Comparison of ENCODE assay signal across 20 cellular contexts in genomic region chr19:7788933-7789323, GRCh38. TPM values are rescaled to one million over a fixed set of nuclear protein-coding genes. Genes with fewer than 3 reads are reported as not detected.
DNase-seq lines count a peak whose midpoint lies in the region; ATAC-seq, FAIRE-seq and TF ChIP-seq lines count a peak whose summit lies in the region.
"Had no signal": no experiment of that assay in that cellular context is flagged by ENCODE, and none has a peak within 500 bp of the region (broad histone marks: within the 10 kb centered on the region; RNA-seq: fewer than 3 reads in every experiment).

No MANE protein-coding gene starts in this region.

- CTCF ChIA-PET in GM12878 (lab: Yijun Ruan, JAX), result no interaction called here

- no peak for DNase-seq in GM23338 (ENCODE audit: low spot score)
- DNase-seq in GM12878 (ENCODE audit: low read depth, low spot score), result no peak
- DNase-seq in spleen, result peak; percentile 60
- DNase-seq in MV-4-11 (lab: John Stamatoyannopoulos, UW), result no peak
- DNase-seq in brain microvascular endothelial cell, result no peak
- DNase-seq in NAMALWA (ENCODE audit: low spot score), result no peak
- DNase-seq: GM23248, MM.1S, NCI-H1930, NCI-H510A had no signal

- peaks cover 36% of the 10 kb centered on the region for H3K27me3 Mint-ChIP-seq in GM23338 (ENCODE audit: insufficient read depth, low read depth, poor library complexity)

- 28% methylated on average over 16 of the region's 23 CpGs for WGBS in GM12878 (ENCODE audit: insufficient coverage, insufficient replicate concordance, low lambda C conversion rate, missing lambda C conversion rate)
- WGBS in liver, result 4% methylated on average over 23 of the region's 23 CpGs
- WGBS in spleen, 5 donors, result 3 to 6% (median 3%) methylated on average over 14 to 23 of the region's 23 CpGs; no CpG with 5 or more reads in 1 of the 5 donors

- H3K27me3 ChIP-seq in GM23338 (ENCODE audit: insufficient read depth) (peaks cover 51% of the 10 kb centered on the region), GM12878 (replicated peaks in 1 of 2; ENCODE audit: control insufficient read depth in 2 of 2, insufficient read depth in 2 of 2, low read length in 1 of 2) (peaks cover 2 to 6% of the 10 kb centered on the region in 2 experiments), liver (ENCODE audit: control insufficient read depth in 4 of 4, insufficient read depth in 4 of 4, low read length in 3 of 4) (peaks cover 0 to 2% (median 2%) of the 10 kb centered on the region in 4 donors), spleen (replicated peaks in 1 of 7) (peaks cover 8 to 60% (median 31%) of the 10 kb centered on the region in 7 donors), brain microvascular endothelial cell (replicated peaks) (peaks cover 24% of the 10 kb centered on the region)
- H3K27me3 ChIP-seq: adrenal gland, SJSA1 had no signal

- peaks cover 4% of the 10 kb centered on the region for H3K9me3 Mint-ChIP-seq in GM23338

- H3K4me3 Mint-ChIP-seq in GM23338, result peak overlapping the region; percentile 78

- H3K4me1 Mint-ChIP-seq in GM23338, result peaks cover 11% of the 10 kb centered on the region

- H3K9ac ChIP-seq in GM12878 (ENCODE audit: control insufficient read depth, insufficient read depth, low read length), result no peak overlapping the region
- no peak overlapping the region for H3K9ac ChIP-seq in liver (ENCODE audit: low read depth in 1 of 2, low read length in 2 of 2)
- H3K9ac ChIP-seq: GM23248 had no signal

- H3K36me3 ChIP-seq in GM23338 (ENCODE audit: insufficient read depth) (no peaks in the 10 kb centered on the region), GM12878 (ENCODE audit: control insufficient read depth in 2 of 2, insufficient read depth in 2 of 2, low read length in 1 of 2) (no peaks in the 10 kb centered on the region), liver (ENCODE audit: control insufficient read depth in 4 of 4, insufficient read depth in 3 of 4, low read depth in 1 of 4, low read length in 3 of 4) (peaks cover 0 to 1% (median 0%) of the 10 kb centered on the region in 4 donors), spleen (no peaks in the 10 kb centered on the region), brain microvascular endothelial cell (replicated peaks) (no peaks in the 10 kb centered on the region)
- H3K36me3 ChIP-seq: adrenal gland, gastroesophageal sphincter, SJSA1 had no signal

- POLR2A ChIA-PET in GM12878 (lab: Charles Lee), result interaction anchor here (0.6 kb wide), 1 partner anchor 221 kb away, joined by 3 read pairs; no protein-coding TSS in a partner anchor

- no peak for TF ChIP-seq CTCF in GM23338 (conservative IDR thresholded peaks at IDR 0.05; ENCODE audit: low read depth in 2 of 2)
- no peak for TF ChIP-seq CTCF in GM12878 (IDR thresholded peaks at IDR 0.05 in 2 of 3, conservative IDR thresholded peaks at IDR 0.05 in 1 of 3; ENCODE audit: control insufficient read depth in 2 of 3, extremely low read depth in 1 of 3, insufficient read depth in 1 of 3, low read depth in 3 of 3, low read length in 3 of 3)
- TF ChIP-seq CTCF in liver (IDR thresholded peaks at IDR 0.05; ENCODE audit: low read depth, low read length, missing input control), result no peak
- no peak for TF ChIP-seq CTCF in spleen (IDR thresholded peaks at IDR 0.05 in 8 of 11, conservative IDR thresholded peaks at IDR 0.05 in 3 of 11)
- no peak for TF ChIP-seq CTCF in brain microvascular endothelial cell (IDR thresholded peaks at IDR 0.05; ENCODE audit: low read depth, low read length, missing control alignments)

- H3K27ac ChIP-seq in GM23338 (ENCODE audit: low read depth), result no peak overlapping the region
- H3K27ac ChIP-seq in GM12878 (ENCODE audit: control insufficient read depth, insufficient read depth), result no peak overlapping the region
- H3K27ac ChIP-seq in liver (ENCODE audit: low read depth in 1 of 2, low read length in 2 of 2), result no peak overlapping the region
- no peak overlapping the region for H3K27ac ChIP-seq in spleen
- H3K27ac ChIP-seq in brain microvascular endothelial cell, result no peak overlapping the region
- H3K27ac ChIP-seq: adrenal gland, gastroesophageal sphincter, GM23248, SJSA1 had no signal

- TF ChIP-seq POLR2A in GM12878 (IDR thresholded peaks at IDR 0.05; ENCODE audit: low read depth, low read length) (no peak), spleen (IDR thresholded peaks at IDR 0.05) (no peak)

- BruUV-seq in GM12878 (replicated peaks; lab: Mats Ljungman, UMichigan), result no TSS peak

- H3K4me2 ChIP-seq in GM23338, result peak overlapping the region; percentile 91
- H3K4me2 ChIP-seq in GM12878 (ENCODE audit: control insufficient read depth, insufficient read depth), result no peak overlapping the region

- SMC1A ChIA-PET in GM12878 (lab: Charles Lee; ENCODE audit: uncharacterized antibody, unreplicated experiment), result no interaction called here

- 0 out of 2 replicates have a peak, but pooled peaks cover 3% of the 10 kb centered on the region for H3F3A ChIP-seq in GM23338 (replicated peaks; ENCODE audit: low read depth)

- intact Hi-C loops in GM12878 (cut with micrococcal nuclease; ENCODE audit: unreplicated experiment), result no loop called here
- intact Hi-C loops in spleen (cut with DNase I; ENCODE audit: low total_unique reads), result no loop called here

- H4K20me1 ChIP-seq in GM23338 (replicated peaks; ENCODE audit: insufficient read depth) (no peaks in the 10 kb centered on the region), GM12878 (ENCODE audit: control insufficient read depth, insufficient read depth) (no peaks in the 10 kb centered on the region)

- FAIRE-seq in GM12878 (lab: Jason Lieb, UNC), result no peak
- FAIRE-seq: TTC549 had no signal

- H3K4me1 ChIP-seq in GM23338 (ENCODE audit: insufficient read depth) (peaks cover 3% of the 10 kb centered on the region; the same call in 1 of the 2 replicates), GM12878 (ENCODE audit: control insufficient read depth, insufficient read depth, low read length) (no peaks in the 10 kb centered on the region; the same call in 1 of the 2 replicates), liver (ENCODE audit: control insufficient read depth in 4 of 4, insufficient read depth in 4 of 4, low read length in 3 of 4) (peaks cover 0 to 6% (median 2%) of the 10 kb centered on the region in 4 donors), spleen (peaks cover 4 to 36% (median 30%) of the 10 kb centered on the region in 6 donors)
- H3K4me1 ChIP-seq: SJSA1 had no signal

- H3K9me3 ChIP-seq in GM12878 (replicated peaks; ENCODE audit: control insufficient read depth, insufficient read depth, low read length), result no peaks in the 10 kb centered on the region; the same call in 2 of the 3 replicates
- H3K9me3 ChIP-seq in liver (ENCODE audit: control insufficient read depth in 4 of 4, low read length in 3 of 4), result no peaks in the 10 kb centered on the region
- H3K9me3 ChIP-seq in spleen, result peaks cover 0 to 18% (median 7%) of the 10 kb centered on the region in 8 donors
- H3K9me3 ChIP-seq: adrenal gland, SJSA1 had no signal

- peak; percentile 24 for ATAC-seq in GM23338
- no peak; the same call in 2 of the 3 replicates for ATAC-seq in GM12878
- ATAC-seq: gastroesophageal sphincter had no signal

- no peaks in the 10 kb centered on the region for H3K9me2 ChIP-seq in GM23338 (ENCODE audit: insufficient read depth)

- H3K27ac Mint-ChIP-seq in GM23338, result no peak overlapping the region

- 0 out of 3 replicates have a peak, but pooled peaks cover 3% of the 10 kb centered on the region for H3K36me3 Mint-ChIP-seq in GM23338 (ENCODE audit: low read depth)

- TF ChIP-seq RAD21 in GM12878 (IDR thresholded peaks at IDR 0.05; ENCODE audit: insufficient read depth, low read depth, low read length) (no peak), liver (IDR thresholded peaks at IDR 0.05) (no peak)

- RAD21 ChIA-PET in GM12878 (lab: Charles Lee; ENCODE audit: unreplicated experiment), result no interaction called here

- in situ Hi-C loops in GM12878 (cut with MboI) (no loop called here), brain microvascular endothelial cell (cut with HindIII; ENCODE audit: low pct_ligation_motif_present, low sequenced_read_pairs) (no loop called here)

- no peak for TF ChIP-seq EP300 in GM12878 (IDR thresholded peaks at IDR 0.05; ENCODE audit: borderline replicate concordance in 1 of 2, control insufficient read depth in 1 of 2, low read depth in 2 of 2, low read length in 2 of 2)

- H3K79me2 ChIP-seq in GM23338 (replicated peaks; ENCODE audit: insufficient read depth) (no peaks in the 10 kb centered on the region), GM12878 (ENCODE audit: control insufficient read depth, insufficient read depth, low read length) (no peaks in the 10 kb centered on the region)

- H3K4me3 ChIP-seq in GM23338 (peak overlapping the region; percentile 75), GM12878 (no peak overlapping the region), liver (ENCODE audit: low read depth in 1 of 3, low read length in 3 of 3) (peak overlapping the region in 1 of 3 donors; percentile 4), spleen (peak overlapping the region in 4 of 8 donors; percentile 5 to 60 (median 25)), brain microvascular endothelial cell (ENCODE audit: low read depth, low read length) (no peak overlapping the region)
- H3K4me3 ChIP-seq: GM23248, SJSA1 had no signal

- H2AFZ ChIP-seq in GM23338, result peak overlapping the region; percentile 91
- no peak overlapping the region for H2AFZ ChIP-seq in GM12878 (ENCODE audit: control insufficient read depth, low read depth, low read length)
- H2AFZ ChIP-seq: GM23248 had no signal

RNA-seq across cellular contexts. Expression of gene CLEC4M, which starts 25.9 kb away (rescaled TPM):
- total RNA-seq in GM23338 (2014; rRNA removed; shearing (Covaris generic)), result not detected in 2 replicates
- polyA plus RNA-seq in GM23338 (2016; fragmentation: Nextera tagmentation; extraction: Ambion mirVana), result not detected in 2 replicates
- total RNA-seq in GM12878 (2013; cell fraction: nucleolus; rRNA removed), result not detected in 2 replicates
- total RNA-seq in GM12878 (2014; rRNA removed), result 0.11 and 0.44 TPM in 2 replicates
- 0.18 and 0.32 TPM in 2 replicates for total RNA-seq in GM12878 (2014; rRNA removed; fragmentation: Illumina TruSeq; extraction: Trizol)
- 0.16 and 0.31 TPM in 2 replicates for total RNA-seq in GM12878 (2021)
- polyA plus RNA-seq in GM12878 (2011; ENCODE audit: low read depth), result 0.16 TPM
- polyA plus RNA-seq in GM12878 (2011; rRNA removed), result not detected in 2 replicates
- not detected in 2 replicates for polyA plus RNA-seq in GM12878 (2011; cell fraction: cytosol; rRNA removed)
- 0.21 and 0.28 TPM in 2 replicates for polyA plus RNA-seq in GM12878 (2011; cell fraction: nucleus; rRNA removed)
- polyA plus RNA-seq in GM12878 (2012), result 0.12 and 0.20 TPM in 2 replicates
- polyA plus RNA-seq in GM12878 (2014; fragmentation: Illumina TruSeq; extraction: Trizol), result 0.12 and 0.17 TPM in 2 replicates
- under 1 TPM; 0.38 to 0.42 TPM for polyA plus RNA-seq in GM12878 (2014; fragmentation: Nextera tagmentation; extraction: Ambion mirVana)
- 0.37 and 0.60 TPM in 2 replicates for polyA plus RNA-seq in GM12878 (2014; rRNA removed)
- polyA plus RNA-seq in GM12878 (2016; fragmentation: Nextera tagmentation; extraction: Ambion mirVana), result under 1 TPM; 0.23 to 0.25 TPM
- polyA minus RNA-seq in GM12878 (2011; rRNA and poly(A)+ RNA removed), result not detected in 2 replicates
- polyA minus RNA-seq in GM12878 (2011; cell fraction: cytosol; rRNA and poly(A)+ RNA removed), result not detected in 2 replicates
- not detected in 2 replicates for polyA minus RNA-seq in GM12878 (2011; cell fraction: nucleus; rRNA and poly(A)+ RNA removed)
- total RNA-seq in liver, result 10 to 100 TPM; 22.2 to 33.0 TPM
- polyA plus RNA-seq in liver, result 10 to 100 TPM; 32.7 to 33.5 TPM
- 1 to 10 TPM in 1 of 7 donors, under 1 TPM in 1, not detected in 5; 0.89 to 3.3 TPM for total RNA-seq in spleen
- polyA plus RNA-seq in spleen, result under 1 TPM in 2 of 3 donors, not detected in 1; 0.12 to 0.26 TPM
- total RNA-seq: cerebellum, gastroesophageal sphincter, GM23248, kidney epithelial cell, SJSA1, subcutaneous adipose tissue had no signal
- polyA plus RNA-seq: BJ, GM23248 had no signal

RNA-seq across cellular contexts. Expression of gene EVI5L, which starts 41.1 kb away (rescaled TPM):
- total RNA-seq in GM23338 (2014; rRNA removed; shearing (Covaris generic)), result 14.0 and 16.2 TPM in 2 replicates
- polyA plus RNA-seq in GM23338 (2016; fragmentation: Nextera tagmentation; extraction: Ambion mirVana) (4.3 and 4.5 TPM in 2 replicates), GM12878 (2011; rRNA removed) (1.9 and 4.3 TPM in 2 replicates), GM12878 (2014; fragmentation: Illumina TruSeq; extraction: Trizol) (3.4 and 5.5 TPM in 2 replicates), GM12878 (2014; fragmentation: Nextera tagmentation; extraction: Ambion mirVana) (under 1 TPM; 0.23 to 0.33 TPM), GM12878 (2014; rRNA removed) (10.4 and 10.8 TPM in 2 replicates), GM12878 (2016; fragmentation: Nextera tagmentation; extraction: Ambion mirVana) (1 to 10 TPM; 2.0 to 4.6 TPM), liver (1 to 10 TPM; 1.4 to 5.0 TPM), spleen (1 to 10 TPM; 3.7 to 9.3 (median 3.7) TPM)
- 11.0 and 11.1 TPM in 2 replicates for total RNA-seq in GM12878 (2013; cell fraction: nucleolus; rRNA removed)
- total RNA-seq in GM12878 (2014; rRNA removed) (8.2 and 8.8 TPM in 2 replicates), GM12878 (2014; rRNA removed; fragmentation: Illumina TruSeq; extraction: Trizol) (5.7 and 6.4 TPM in 2 replicates), GM12878 (2021) (11.6 and 13.8 TPM in 2 replicates), liver (1 to 10 TPM; 4.2 to 4.7 TPM), spleen (10 to 100 TPM in 5 of 7 donors, 1 to 10 TPM in 2; 8.6 to 22.8 (median 13.8) TPM)
- 2.1 TPM for polyA plus RNA-seq in GM12878 (2011; ENCODE audit: low read depth)
- 7.1 and 7.3 TPM in 2 replicates for polyA plus RNA-seq in GM12878 (2011; cell fraction: cytosol; rRNA removed)
- 7.9 and 9.6 TPM in 2 replicates for polyA plus RNA-seq in GM12878 (2011; cell fraction: nucleus; rRNA removed)
- 5.7 and 6.0 TPM in 2 replicates for polyA plus RNA-seq in GM12878 (2012)
- 4.2 and 12.3 TPM in 2 replicates for polyA minus RNA-seq in GM12878 (2011; rRNA and poly(A)+ RNA removed)
- 1.3 and 2.2 TPM in 2 replicates for polyA minus RNA-seq in GM12878 (2011; cell fraction: cytosol; rRNA and poly(A)+ RNA removed)
- polyA minus RNA-seq in GM12878 (2011; cell fraction: nucleus; rRNA and poly(A)+ RNA removed), result 4.1 and 6.5 TPM in 2 replicates

RNA-seq across cellular contexts. Expression of gene CD209, which starts 41.6 kb away (rescaled TPM):
- total RNA-seq in GM23338 (2014; rRNA removed; shearing (Covaris generic)), result 0.35 TPM in 1 of 2 replicates, not detected in the other
- polyA plus RNA-seq in GM23338 (2016; fragmentation: Nextera tagmentation; extraction: Ambion mirVana), result not detected in 2 replicates
- not detected in 2 replicates for total RNA-seq in GM12878 (2013; cell fraction: nucleolus; rRNA removed)
- 0.05 and 0.11 TPM in 2 replicates for total RNA-seq in GM12878 (2014; rRNA removed)
- total RNA-seq in GM12878 (2014; rRNA removed; fragmentation: Illumina TruSeq; extraction: Trizol), result 0.05 TPM in 1 of 2 replicates, not detected in the other
- total RNA-seq in GM12878 (2021), result 0.16 and 0.21 TPM in 2 replicates
- polyA plus RNA-seq in GM12878 (2011; ENCODE audit: low read depth), result not detected
- polyA plus RNA-seq in GM12878 (2011; rRNA removed), result not detected in 2 replicates
- polyA plus RNA-seq in GM12878 (2011; cell fraction: cytosol; rRNA removed), result not detected in 2 replicates
- not detected in 2 replicates for polyA plus RNA-seq in GM12878 (2011; cell fraction: nucleus; rRNA removed)
- 0.08 TPM in 1 of 2 replicates, not detected in the other for polyA plus RNA-seq in GM12878 (2012)
- polyA plus RNA-seq in GM12878 (2014; fragmentation: Illumina TruSeq; extraction: Trizol), result 0.06 and 0.12 TPM in 2 replicates
- polyA plus RNA-seq in GM12878 (2014; fragmentation: Nextera tagmentation; extraction: Ambion mirVana), result under 1 TPM; 0.04 to 0.10 TPM
- 0.04 and 0.05 TPM in 2 replicates for polyA plus RNA-seq in GM12878 (2014; rRNA removed)
- under 1 TPM in 1 of 2 experiments, not detected in 1; 0.08 TPM for polyA plus RNA-seq in GM12878 (2016; fragmentation: Nextera tagmentation; extraction: Ambion mirVana)
- not detected in 2 replicates for polyA minus RNA-seq in GM12878 (2011; rRNA and poly(A)+ RNA removed)
- polyA minus RNA-seq in GM12878 (2011; cell fraction: cytosol; rRNA and poly(A)+ RNA removed), result not detected in 2 replicates
- not detected in 2 replicates for polyA minus RNA-seq in GM12878 (2011; cell fraction: nucleus; rRNA and poly(A)+ RNA removed)
- total RNA-seq in liver, result 1 to 10 TPM; 1.6 to 1.9 TPM
- polyA plus RNA-seq in liver, result 1 to 10 TPM in 1 of 2 donors, under 1 TPM in 1; 0.44 to 3.5 TPM
- 10 to 100 TPM in 2 of 7 donors, 1 to 10 TPM in 5; 1.1 to 22.2 (median 2.2) TPM for total RNA-seq in spleen
- polyA plus RNA-seq in spleen, result under 1 TPM; 0.42 to 0.56 (median 0.46) TPM
- total RNA-seq: GM23248, pulmonary artery endothelial cell, SJSA1 had no signal
- polyA plus RNA-seq: BJ, GM23248 had no signal

RNA-seq across cellular contexts. Expression of gene CLEC4G, which starts 57.0 kb away (rescaled TPM):
- total RNA-seq in GM23338 (2014; rRNA removed; shearing (Covaris generic)), result 0.23 and 0.52 TPM in 2 replicates
- polyA plus RNA-seq in GM23338 (2016; fragmentation: Nextera tagmentation; extraction: Ambion mirVana), result 0.65 and 0.70 TPM in 2 replicates
- not detected in 2 replicates for total RNA-seq in GM12878 (2013; cell fraction: nucleolus; rRNA removed)
- total RNA-seq in GM12878 (2014; rRNA removed), result not detected in 2 replicates
- not detected in 2 replicates for total RNA-seq in GM12878 (2014; rRNA removed; fragmentation: Illumina TruSeq; extraction: Trizol)
- total RNA-seq in GM12878 (2021), result not detected in 2 replicates
- polyA plus RNA-seq in GM12878 (2011; ENCODE audit: low read depth), result not detected
- polyA plus RNA-seq in GM12878 (2011; rRNA removed), result not detected in 2 replicates
- polyA plus RNA-seq in GM12878 (2011; cell fraction: cytosol; rRNA removed), result 0.05 and 0.09 TPM in 2 replicates
- not detected in 2 replicates for polyA plus RNA-seq in GM12878 (2011; cell fraction: nucleus; rRNA removed)
- not detected in 2 replicates for polyA plus RNA-seq in GM12878 (2012)
- 0.04 TPM in 1 of 2 replicates, not detected in the other for polyA plus RNA-seq in GM12878 (2014; fragmentation: Illumina TruSeq; extraction: Trizol)
- polyA plus RNA-seq in GM12878 (2014; fragmentation: Nextera tagmentation; extraction: Ambion mirVana), result not detected
- polyA plus RNA-seq in GM12878 (2014; rRNA removed), result not detected in 2 replicates
- polyA plus RNA-seq in GM12878 (2016; fragmentation: Nextera tagmentation; extraction: Ambion mirVana), result not detected
- polyA minus RNA-seq in GM12878 (2011; rRNA and poly(A)+ RNA removed), result not detected in 2 replicates
- polyA minus RNA-seq in GM12878 (2011; cell fraction: cytosol; rRNA and poly(A)+ RNA removed), result not detected in 2 replicates
- polyA minus RNA-seq in GM12878 (2011; cell fraction: nucleus; rRNA and poly(A)+ RNA removed), result not detected in 2 replicates
- total RNA-seq in liver, result 10 to 100 TPM in 1 of 2 donors, 1 to 10 TPM in 1; 7.7 to 43.9 TPM
- polyA plus RNA-seq in liver, result 10 to 100 TPM; 47.4 to 69.0 TPM
- total RNA-seq in spleen, result 1 to 10 TPM in 3 of 7 donors, under 1 TPM in 3, not detected in 1; 0.34 to 4.0 (median 0.88) TPM
- 1 to 10 TPM in 2 of 3 donors, under 1 TPM in 1; 0.50 to 1.3 (median 1.0) TPM for polyA plus RNA-seq in spleen
- total RNA-seq: GM23248, kidney epithelial cell, pulmonary artery endothelial cell, SJSA1 had no signal
- polyA plus RNA-seq: BJ, GM23248 had no signal

Comparison
In these comparisons a context has a peak if more than half of its experiments do, and no peak if none do; other contexts are left out.
1. RNA of gene CLEC4M, which starts 25.9 kb away (total RNA-seq): 22.2 to 33.0 TPM in liver; 0.11 to 0.44 TPM in GM12878, 0.89 to 3.3 TPM in spleen and not detected in GM23338; every median in the first group is over 4 times any median in the second.